1 cellular context compared by ENCODE assay signal in the genomic region with DNA sequence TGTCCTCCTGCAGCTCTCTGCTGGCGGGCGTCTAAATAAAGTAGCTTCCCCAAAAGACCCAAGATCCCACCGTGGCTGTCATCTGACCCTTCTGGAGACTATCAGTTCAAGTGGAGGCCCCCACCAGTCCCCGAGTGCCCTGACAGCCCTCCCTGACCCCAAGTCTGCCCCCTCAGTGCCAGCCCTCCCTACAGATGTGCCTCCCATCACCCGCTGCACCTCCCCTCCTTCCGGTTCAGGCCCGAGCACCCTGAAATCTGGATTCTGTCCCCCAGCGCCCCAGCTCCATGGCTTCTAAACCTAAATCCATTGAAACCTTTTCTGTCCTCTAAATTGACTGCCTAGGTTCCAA.
TF ChIP-seq lines count a peak whose summit lies in the region.

No MANE protein-coding gene starts in this region.

TF ChIP-seq in WTC11, 78 proteins besides CTCF, POLR2A, EP300 and RAD21 (continued from another document):
- TF ChIP-seq, protein P1, sequence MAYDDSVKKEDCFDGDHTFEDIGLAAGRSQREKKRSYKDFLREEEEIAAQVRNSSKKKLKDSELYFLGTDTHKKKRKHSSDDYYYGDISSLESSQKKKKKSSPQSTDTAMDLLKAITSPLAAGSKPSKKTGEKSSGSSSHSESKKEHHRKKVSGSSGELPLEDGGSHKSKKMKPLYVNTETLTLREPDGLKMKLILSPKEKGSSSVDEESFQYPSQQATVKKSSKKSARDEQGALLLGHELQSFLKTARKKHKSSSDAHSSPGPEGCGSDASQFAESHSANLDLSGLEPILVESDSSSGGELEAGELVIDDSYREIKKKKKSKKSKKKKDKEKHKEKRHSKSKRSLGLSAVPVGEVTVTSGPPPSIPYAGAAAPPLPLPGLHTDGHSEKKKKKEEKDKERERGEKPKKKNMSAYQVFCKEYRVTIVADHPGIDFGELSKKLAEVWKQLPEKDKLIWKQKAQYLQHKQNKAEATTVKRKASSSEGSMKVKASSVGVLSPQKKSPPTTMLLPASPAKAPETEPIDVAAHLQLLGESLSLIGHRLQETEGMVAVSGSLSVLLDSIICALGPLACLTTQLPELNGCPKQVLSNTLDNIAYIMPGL (CRISPR knock-in tag; IDR thresholded peaks at IDR 0.05), result no peak
- no peak for TF ChIP-seq RELA (CRISPR knock-in tag; IDR thresholded peaks at IDR 0.05; ENCODE audit: borderline replicate concordance)
- no peak for TF ChIP-seq ZBTB21 (CRISPR knock-in tag; IDR thresholded peaks at IDR 0.05; ENCODE audit: borderline replicate concordance)
- TF ChIP-seq TP53 (CRISPR knock-in tag; IDR thresholded peaks at IDR 0.05), result no peak
- TF ChIP-seq JAZF1 (CRISPR knock-in tag; IDR thresholded peaks at IDR 0.05), result no peak
- no peak for TF ChIP-seq ZNF416 (CRISPR knock-in tag; IDR thresholded peaks at IDR 0.05)
- TF ChIP-seq, protein P2, sequence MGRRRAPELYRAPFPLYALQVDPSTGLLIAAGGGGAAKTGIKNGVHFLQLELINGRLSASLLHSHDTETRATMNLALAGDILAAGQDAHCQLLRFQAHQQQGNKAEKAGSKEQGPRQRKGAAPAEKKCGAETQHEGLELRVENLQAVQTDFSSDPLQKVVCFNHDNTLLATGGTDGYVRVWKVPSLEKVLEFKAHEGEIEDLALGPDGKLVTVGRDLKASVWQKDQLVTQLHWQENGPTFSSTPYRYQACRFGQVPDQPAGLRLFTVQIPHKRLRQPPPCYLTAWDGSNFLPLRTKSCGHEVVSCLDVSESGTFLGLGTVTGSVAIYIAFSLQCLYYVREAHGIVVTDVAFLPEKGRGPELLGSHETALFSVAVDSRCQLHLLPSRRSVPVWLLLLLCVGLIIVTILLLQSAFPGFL (CRISPR knock-in tag; IDR thresholded peaks at IDR 0.05; ENCODE audit: borderline replicate concordance), result no peak
- TF ChIP-seq ATF1 (CRISPR knock-in tag; IDR thresholded peaks at IDR 0.05), result no peak
